ENCODE assay signal across 20 cellular contexts in the genomic region with DNA sequence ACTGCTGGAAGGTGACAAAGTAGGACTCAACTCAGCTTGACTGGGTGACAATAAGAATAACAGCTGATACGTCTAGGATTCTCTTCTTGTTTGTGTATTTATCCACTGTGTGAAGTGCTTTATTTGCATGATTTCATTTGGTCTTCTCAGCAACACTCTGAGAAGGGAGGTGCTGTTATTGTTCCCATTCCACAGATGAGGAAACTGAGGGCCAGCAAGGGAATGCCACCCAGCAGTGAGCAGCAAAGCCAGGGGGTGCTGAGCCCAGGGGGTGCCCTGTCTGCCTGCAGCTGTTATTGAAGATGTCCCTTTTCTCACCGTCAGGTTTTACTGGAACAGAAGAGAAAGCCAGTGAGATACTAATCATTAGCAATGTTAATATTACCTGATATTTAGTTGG.
"Had no signal": no experiment of that assay in that cellular context is flagged by ENCODE, and none has a peak within 500 bp of the region (broad histone marks: within the 10 kb centered on the region; RNA-seq: fewer than 3 reads in every experiment).

No MANE protein-coding gene starts in this region.

- H3K27ac ChIP-seq: dorsolateral prefrontal cortex, heart left ventricle, neutrophil, psoas muscle, sigmoid colon, skin epidermis, suprapubic skin, thyroid gland, upper lobe of left lung, uterus had no signal

- H3K27me3 ChIP-seq: dorsolateral prefrontal cortex, heart left ventricle, neutrophil, sigmoid colon, suprapubic skin, thyroid gland, upper lobe of left lung, uterus had no signal

- FAIRE-seq: endometrium, frontal cortex, islet of Langerhans had no signal

- H3K36me3 ChIP-seq: heart left ventricle, neutrophil, sigmoid colon, suprapubic skin, thyroid gland, upper lobe of left lung, uterus had no signal

- DNase-seq: cortex of kidney; dorsolateral prefrontal cortex; effector CD8-positive, alpha-beta T cell; heart left ventricle; hippocampal formation; kidney glomerular epithelial cell; naive thymus-derived CD8-positive, alpha-beta T cell; psoas muscle; sigmoid colon; stimulated activated naive CD8-positive, alpha-beta T cell treated with anti-CD3 and anti-CD28 coated beads, Interleukin-15, Interleukin-2, amounts not matched to agents 100 U/mL and 50 U/mL, for 24 hours; thyroid gland; upper lobe of left lung; uterus had no signal

- H3K27me3 Mint-ChIP-seq: naive thymus-derived CD8-positive, alpha-beta T cell had no signal

- H3K4me3 ChIP-seq: dorsolateral prefrontal cortex, heart left ventricle, psoas muscle, sigmoid colon, skin epidermis, suprapubic skin, thyroid gland, upper lobe of left lung, uterus had no signal

- H3K4me3 Mint-ChIP-seq: naive thymus-derived CD8-positive, alpha-beta T cell had no signal

- H3K4me1 ChIP-seq: psoas muscle, sigmoid colon, suprapubic skin, thyroid gland, upper lobe of left lung, uterus had no signal

- ATAC-seq: esophagus mucosa; heart left ventricle; naive thymus-derived CD8-positive, alpha-beta T cell; psoas muscle; stimulated activated naive CD8-positive, alpha-beta T cell treated with anti-CD3 and anti-CD28 coated beads, Interleukin-15, Interleukin-2, amounts not matched to agents 100 U/mL and 50 U/mL, for 24 hours had no signal

- H3K9me3 ChIP-seq: neutrophil, suprapubic skin, thyroid gland had no signal

- H3K27ac Mint-ChIP-seq: naive thymus-derived CD8-positive, alpha-beta T cell had no signal
